20 cellular contexts compared by ENCODE assay signal in the genomic region with DNA sequence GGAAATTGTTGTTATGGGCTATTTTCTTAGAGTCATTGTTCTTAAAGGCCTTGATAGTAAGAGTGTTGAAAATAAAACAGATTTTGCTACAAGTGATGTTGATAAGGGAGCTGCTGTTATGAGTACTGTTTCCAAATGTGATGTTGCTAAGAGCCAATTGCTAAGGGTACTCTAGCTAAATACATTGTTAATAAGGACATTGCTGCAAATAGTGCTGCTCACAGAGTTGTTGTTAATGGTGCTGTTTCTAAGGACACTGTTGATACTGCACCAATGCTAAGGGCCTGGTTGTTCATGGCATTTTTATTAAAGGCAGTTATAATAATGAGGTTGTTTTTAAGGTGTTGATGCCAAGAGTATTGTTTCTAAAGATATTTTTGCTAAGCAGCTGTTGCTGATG. TPM values are rescaled to one million over a fixed set of nuclear protein-coding genes. Genes with fewer than 3 reads are reported as not detected.
"Had no signal": no experiment of that assay in that cellular context is flagged by ENCODE, and none has a peak within 500 bp of the region (broad histone marks: within the 10 kb centered on the region; RNA-seq: fewer than 3 reads in every experiment).

No MANE protein-coding gene starts in this region.

RNA-seq across cellular contexts. Expression of gene SPATA31A5, which starts 52.2 kb away (rescaled TPM):
- total RNA-seq: activated naive CD4-positive, alpha-beta T cell treated with anti-CD3 and anti-CD28 coated beads for 36 hours; activated naive CD4-positive, alpha-beta T cell treated with anti-CD3 and anti-CD28 coated beads, Interleukin-2, amount 50 U/mL, for 72 hours; activated naive CD8-positive, alpha-beta T cell treated with anti-CD3 and anti-CD28 coated beads for 36 hours; activated naive CD8-positive, alpha-beta T cell treated with anti-CD3 and anti-CD28 coated beads, Interleukin-2, amount 10 ng/mL, durations not matched to agents 7 days and 5 days; activated T-cell treated with anti-CD3 and anti-CD28 coated beads, Interleukin-2, amount 50 U/mL, for 4 hours; activated T-cell treated with anti-CD3 and anti-CD28 coated beads, Interleukin-2, amount 50 U/mL, for 72 hours; activated T-helper 1 cell treated with anti-CD3 and anti-CD28 coated beads, Interleukin-12 subunit alpha, Interleukin-12 subunit beta, Interleukin-2, Interleukin-4 antibody, amounts not matched to agents 30 ng/mL and 10 ng/mL and 1 ng/mL, durations not matched to agents 14 hours and 24 hours and 36 hours; activated T-helper 17 cell treated with anti-CD3 and anti-CD28 coated beads, Interleukin-2, amount 50 U/mL, for 72 hours; activated T-helper 2 cell treated with anti-CD3 and anti-CD28 coated beads, Interferon-gamma antibody, Interleukin-2, Interleukin-4, amounts not matched to agents 10 μg/mL and 5 μg/mL and 100 μg/mL, durations not matched to agents 14 hours and 24 hours and 36 hours; adrenal gland; aorta; ascending aorta; astrocyte; body of pancreas; breast epithelium; bronchial epithelial cell; cardiac muscle cell; cardiac septum; cerebellum had no signal
- polyA plus RNA-seq: adipose tissue, adrenal gland, aorta, cardiac muscle cell had no signal
